Comparison of ENCODE assay signal across 8 cellular contexts in the genomic region with DNA sequence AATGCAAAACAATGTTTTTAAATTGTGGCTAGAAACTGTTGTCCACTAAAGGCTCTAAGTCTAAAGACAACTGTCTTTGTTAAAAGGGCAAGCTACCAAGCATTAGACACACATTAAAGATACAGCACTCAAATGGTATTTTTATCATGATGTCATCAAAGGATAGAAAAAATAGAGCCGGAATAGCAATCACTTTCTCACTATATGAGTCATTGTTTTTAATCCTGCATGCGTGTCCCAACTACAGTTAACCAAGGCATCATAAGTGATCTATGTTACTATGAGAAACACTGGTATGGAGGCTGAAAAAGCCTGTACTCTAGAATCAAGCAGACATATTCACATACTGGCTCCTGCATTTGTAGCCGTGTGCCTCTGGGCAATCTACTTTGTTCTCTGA. TPM values are rescaled to one million over a fixed set of nuclear protein-coding genes. Genes with fewer than 3 reads are reported as not detected.
DNase-seq lines count a peak whose midpoint lies in the region; ATAC-seq and TF ChIP-seq lines count a peak whose summit lies in the region.

No MANE protein-coding gene starts in this region.

- no peak for ATAC-seq in GM18505 (IDR thresholded peaks at IDR 0.05; ENCODE audit: unreplicated experiment)
- no peak for ATAC-seq in HG03571 (IDR thresholded peaks at IDR 0.05; ENCODE audit: unreplicated experiment)
- no peak for ATAC-seq in GM19351 (IDR thresholded peaks at IDR 0.05; ENCODE audit: unreplicated experiment)

- peaks cover 30% of the 10 kb centered on the region for H4K20me1 ChIP-seq in BLaER1
- peaks cover 22% of the 10 kb centered on the region for H4K20me1 ChIP-seq in Loucy (ENCODE audit: insufficient read depth, low read length, poor library complexity, severe bottlenecking)
- H4K20me1 ChIP-seq in neural cell (ENCODE audit: insufficient read depth), result no peaks in the 10 kb centered on the region

- H3K4me3 ChIP-seq in BLaER1 (peak overlapping the region; percentile 80; the same call in 1 of the 2 replicates), Loucy (ENCODE audit: low read length, poor library complexity, severe bottlenecking) (peak overlapping the region; percentile 77), choroid plexus epithelial cell (ENCODE audit: low read depth, low read length) (no peak overlapping the region), neural cell (ENCODE audit: low read length) (no peak overlapping the region)

- H2AFZ ChIP-seq in Loucy (ENCODE audit: low read length) (no peak overlapping the region), neural cell (ENCODE audit: low read depth, low read length) (no peak overlapping the region)

- DNase-seq in choroid plexus epithelial cell (ENCODE audit: low read depth) (peak; percentile 94), SKM-1 (lab: John Stamatoyannopoulos, UW; ENCODE audit: unreplicated experiment) (no peak)

- no peaks in the 10 kb centered on the region for H3K9me2 ChIP-seq in Loucy (replicated peaks; ENCODE audit: low read depth, low read length)
- H3K9me2 ChIP-seq in neural cell (ENCODE audit: insufficient read depth, low read length), result no peaks in the 10 kb centered on the region

- TF ChIP-seq RAD21 in neural cell (conservative IDR thresholded peaks at IDR 0.05), result no peak

- H3K27ac ChIP-seq in BLaER1, result peak overlapping the region; percentile 96
- H3K27ac ChIP-seq in neural cell (ENCODE audit: low read length), result peak overlapping the region; percentile 99

- H3K4me1 ChIP-seq in BLaER1 (peaks cover 43% of the 10 kb centered on the region), Loucy (ENCODE audit: insufficient read depth, low read length, poor library complexity, severe bottlenecking) (peaks cover 27% of the 10 kb centered on the region)

- H3K79me2 ChIP-seq in Loucy (ENCODE audit: insufficient read depth, low read length) (peaks cover 22% of the 10 kb centered on the region), neural cell (replicated peaks; ENCODE audit: insufficient read depth, low read length) (peaks cover 25% of the 10 kb centered on the region)

- TF ChIP-seq POLR2A in GM18505 (IDR thresholded peaks at IDR 0.05; ENCODE audit: borderline replicate concordance, extremely low read depth, insufficient read depth, insufficient read length), result no peak

- peaks cover 26% of the 10 kb centered on the region for H3K9me3 ChIP-seq in BLaER1
- peaks cover 7% of the 10 kb centered on the region; the same call in 1 of the 2 replicates for H3K9me3 ChIP-seq in Loucy (ENCODE audit: insufficient read depth, low read depth, low read length)
- peaks cover 3% of the 10 kb centered on the region for H3K9me3 ChIP-seq in neural cell (ENCODE audit: low read length)

- peak overlapping the region; percentile 90 for H3K4me2 ChIP-seq in BLaER1
- H3K4me2 ChIP-seq in Loucy (ENCODE audit: low read depth, low read length, poor library complexity, severe bottlenecking), result peak overlapping the region; percentile 96
- no peak overlapping the region for H3K4me2 ChIP-seq in neural cell (ENCODE audit: low read length)

- no peak for TF ChIP-seq EP300 in neural cell (conservative IDR thresholded peaks at IDR 0.05; ENCODE audit: poor library complexity, severe bottlenecking)

- H3K36me3 ChIP-seq in BLaER1 (no peaks in the 10 kb centered on the region), Loucy (ENCODE audit: insufficient read depth, low read length) (no peaks in the 10 kb centered on the region), neural cell (ENCODE audit: insufficient read depth, low read length) (no peaks in the 10 kb centered on the region)

- peaks cover 3% of the 10 kb centered on the region; the same call in 1 of the 2 replicates for H3F3A ChIP-seq in Loucy (ENCODE audit: low read depth)
- H3F3A ChIP-seq in neural cell (ENCODE audit: insufficient read depth, low read length, poor library complexity, severe bottlenecking), result peaks cover 4% of the 10 kb centered on the region

- TF ChIP-seq CTCF in Loucy (conservative IDR thresholded peaks at IDR 0.05; ENCODE audit: low read length) (no peak), choroid plexus epithelial cell (conservative IDR thresholded peaks at IDR 0.05; ENCODE audit: low read depth, low read length) (no peak), neural cell (IDR thresholded peaks at IDR 0.05; ENCODE audit: poor library complexity, severe bottlenecking) (no peak)

- H3K9ac ChIP-seq in BLaER1 (peak overlapping the region; percentile 94; the same call in 1 of the 2 replicates), Loucy (ENCODE audit: low read depth, low read length, poor library complexity, severe bottlenecking) (peak overlapping the region; percentile 85), neural cell (ENCODE audit: low read length) (no peak overlapping the region)

- H3K27me3 ChIP-seq in BLaER1 (no peaks in the 10 kb centered on the region), Loucy (ENCODE audit: insufficient read depth, low read length, poor library complexity, severe bottlenecking) (no peaks in the 10 kb centered on the region), neural cell (ENCODE audit: insufficient read depth, low read depth, low read length) (no peaks in the 10 kb centered on the region)

TF ChIP-seq in neural cell, 6 proteins besides CTCF, POLR2A, EP300 and RAD21:
- TF ChIP-seq SMC3 (conservative IDR thresholded peaks at IDR 0.05; ENCODE audit: poor library complexity) (no peak), POLR2AphosphoS5 (IDR thresholded peaks at IDR 0.05) (no peak), EZH2 (IDR thresholded peaks at IDR 0.05; ENCODE audit: borderline replicate concordance, insufficient read depth, low read length, poor library complexity, severe bottlenecking) (no peak), TAF1 (IDR thresholded peaks at IDR 0.05; ENCODE audit: low read depth) (no peak), MXI1 (conservative IDR thresholded peaks at IDR 0.05; ENCODE audit: poor library complexity, severe bottlenecking) (no peak)
- TF ChIP-seq, protein P1, sequence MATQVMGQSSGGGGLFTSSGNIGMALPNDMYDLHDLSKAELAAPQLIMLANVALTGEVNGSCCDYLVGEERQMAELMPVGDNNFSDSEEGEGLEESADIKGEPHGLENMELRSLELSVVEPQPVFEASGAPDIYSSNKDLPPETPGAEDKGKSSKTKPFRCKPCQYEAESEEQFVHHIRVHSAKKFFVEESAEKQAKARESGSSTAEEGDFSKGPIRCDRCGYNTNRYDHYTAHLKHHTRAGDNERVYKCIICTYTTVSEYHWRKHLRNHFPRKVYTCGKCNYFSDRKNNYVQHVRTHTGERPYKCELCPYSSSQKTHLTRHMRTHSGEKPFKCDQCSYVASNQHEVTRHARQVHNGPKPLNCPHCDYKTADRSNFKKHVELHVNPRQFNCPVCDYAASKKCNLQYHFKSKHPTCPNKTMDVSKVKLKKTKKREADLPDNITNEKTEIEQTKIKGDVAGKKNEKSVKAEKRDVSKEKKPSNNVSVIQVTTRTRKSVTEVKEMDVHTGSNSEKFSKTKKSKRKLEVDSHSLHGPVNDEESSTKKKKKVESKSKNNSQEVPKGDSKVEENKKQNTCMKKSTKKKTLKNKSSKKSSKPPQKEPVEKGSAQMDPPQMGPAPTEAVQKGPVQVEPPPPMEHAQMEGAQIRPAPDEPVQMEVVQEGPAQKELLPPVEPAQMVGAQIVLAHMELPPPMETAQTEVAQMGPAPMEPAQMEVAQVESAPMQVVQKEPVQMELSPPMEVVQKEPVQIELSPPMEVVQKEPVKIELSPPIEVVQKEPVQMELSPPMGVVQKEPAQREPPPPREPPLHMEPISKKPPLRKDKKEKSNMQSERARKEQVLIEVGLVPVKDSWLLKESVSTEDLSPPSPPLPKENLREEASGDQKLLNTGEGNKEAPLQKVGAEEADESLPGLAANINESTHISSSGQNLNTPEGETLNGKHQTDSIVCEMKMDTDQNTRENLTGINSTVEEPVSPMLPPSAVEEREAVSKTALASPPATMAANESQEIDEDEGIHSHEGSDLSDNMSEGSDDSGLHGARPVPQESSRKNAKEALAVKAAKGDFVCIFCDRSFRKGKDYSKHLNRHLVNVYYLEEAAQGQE (IDR thresholded peaks at IDR 0.05; ENCODE audit: borderline replicate concordance), result no peak

RNA-seq across cellular contexts. Expression of a gene that starts 1.9 kb away (rescaled TPM):
- polyA plus RNA-seq in neural cell, result 127 and 142 TPM in 2 replicates
- 275 and 324 TPM in 2 replicates for polyA minus RNA-seq in neural cell

Comparison
In these comparisons a context has a peak if more than half of its experiments do, and no peak if none do; other contexts are left out.
1. H3K4me3 ChIP-seq: peak in BLaER1 (single experiment) and Loucy (single experiment); none in choroid plexus epithelial cell (single experiment) and neural cell (single experiment).